Comparison of ENCODE assay signal across 8 cellular contexts in genomic region chr17:31558748-31559646, GRCh38.
DNase-seq lines count a peak whose midpoint lies in the region; ATAC-seq, FAIRE-seq and TF ChIP-seq lines count a peak whose summit lies in the region.

No MANE protein-coding gene starts in this region.

- peak overlapping the region; percentile 41; the same call in 1 of the 2 replicates for H3K9ac ChIP-seq in MM.1S (ENCODE audit: low read length)

- H3K79me2 ChIP-seq in MM.1S (ENCODE audit: low read length) = no peaks in the 10 kb centered on the region

- H3K4me1 Mint-ChIP-seq in T-cell = peaks cover 8 to 21% (median 14%) of the 10 kb centered on the region in 3 donors
- peaks cover 29% of the 10 kb centered on the region for H3K4me1 Mint-ChIP-seq in progenitor cell of endocrine pancreas (ENCODE audit: low read depth)

- H3K27ac ChIP-seq in MM.1S (ENCODE audit: low read length) = no peak overlapping the region
- H3K27ac ChIP-seq in angular gyrus (ENCODE audit: low read depth, low read length) = peak overlapping the region; percentile 64
- H3K27ac ChIP-seq in right atrium auricular region = peak overlapping the region; percentile 81 to 91

- peaks cover 0 to 12% of the 10 kb centered on the region in 2 donors for H3K27me3 Mint-ChIP-seq in T-cell
- peaks cover 29% of the 10 kb centered on the region for H3K27me3 Mint-ChIP-seq in progenitor cell of endocrine pancreas

- no peaks in the 10 kb centered on the region for H3K4me1 ChIP-seq in BE2C
- peaks cover 19% of the 10 kb centered on the region for H3K4me1 ChIP-seq in MM.1S (ENCODE audit: low read length)
- peaks cover 0 to 33% of the 10 kb centered on the region in 2 donors for H3K4me1 ChIP-seq in right atrium auricular region

- H3K9me2 ChIP-seq in MM.1S (replicated peaks; ENCODE audit: insufficient read depth, low read length) = no peaks in the 10 kb centered on the region

- FAIRE-seq in urothelium cell line (lab: Jason Lieb, UNC) = peak; percentile 13

- peak overlapping the region; percentile 88 for H2AFZ ChIP-seq in MM.1S (ENCODE audit: low read length)

- peaks cover 11% of the 10 kb centered on the region for H3F3A ChIP-seq in MM.1S (ENCODE audit: insufficient read depth, low read length)

- CTCF ChIA-PET in T-cell (lab: Charles Lee) = no interaction called here

- H3K36me3 Mint-ChIP-seq in T-cell = no peaks in the 10 kb centered on the region
- H3K36me3 Mint-ChIP-seq in progenitor cell of endocrine pancreas (ENCODE audit: insufficient read depth) = no peaks in the 10 kb centered on the region

- H3K27me3 ChIP-seq in BE2C (no peaks in the 10 kb centered on the region), MM.1S (replicated peaks; ENCODE audit: insufficient read depth, low read length) (no peaks in the 10 kb centered on the region), right atrium auricular region (no peaks in the 10 kb centered on the region)

- H3K4me3 Mint-ChIP-seq in T-cell (peak overlapping the region; percentile 57 to 73 (median 70)), progenitor cell of endocrine pancreas (ENCODE audit: low read depth) (peak overlapping the region; percentile 69)

- H3K4me3 ChIP-seq in BE2C (ENCODE audit: low read depth, low read length) (peak overlapping the region; percentile 43), MM.1S (ENCODE audit: low read length) (peak overlapping the region; percentile 64), right atrium auricular region (peak overlapping the region; percentile 58 to 79)

- TF ChIP-seq CTCF in BE2C (IDR thresholded peaks at IDR 0.05; ENCODE audit: low read depth, low read length) (peak; percentile 29; the same call in 1 of the 2 replicates), MM.1S (IDR thresholded peaks at IDR 0.05; ENCODE audit: low read length) (peak; percentile 57), right atrium auricular region (IDR thresholded peaks at IDR 0.05) (peak; percentile 94 to 99), progenitor cell of endocrine pancreas (IDR thresholded peaks at IDR 0.05; ENCODE audit: unreplicated experiment) (peak; percentile 88)

- no peaks in the 10 kb centered on the region for H3K9me3 ChIP-seq in BE2C
- H3K9me3 ChIP-seq in MM.1S (replicated peaks; ENCODE audit: insufficient read depth, low read length) = no peaks in the 10 kb centered on the region
- H3K9me3 ChIP-seq in right atrium auricular region = no peaks in the 10 kb centered on the region

- DNase-seq in BE2C = peak; percentile 73
- DNase-seq in MM.1S = peak; percentile 71
- peak in 29 of 34 experiments; percentile 5 to 55 (median 34) for DNase-seq in T-cell
- peak; percentile 81 for DNase-seq in right atrium auricular region (ENCODE audit: low spot score)
- DNase-seq in progenitor cell of endocrine pancreas (ENCODE audit: low spot score, unreplicated experiment) = peak; percentile 47
- peak; percentile 92 for DNase-seq in urothelium cell line (ENCODE audit: low spot score)

- H3K36me3 ChIP-seq in BE2C (no peaks in the 10 kb centered on the region), MM.1S (replicated peaks; ENCODE audit: insufficient read depth, low read length) (no peaks in the 10 kb centered on the region), right atrium auricular region (no peaks in the 10 kb centered on the region)

- POLR2A ChIA-PET in T-cell (lab: Charles Lee) = interaction anchor here in 1 of 2 donors (0.6 kb wide), 1 partner anchor 58 kb away, joined by 4 read pairs; no protein-coding TSS in a partner anchor

- peak overlapping the region; percentile 82 for H3K4me2 ChIP-seq in MM.1S (ENCODE audit: low read depth, low read length)

- ATAC-seq in GM19351 (IDR thresholded peaks at IDR 0.05; ENCODE audit: unreplicated experiment) (peak; percentile 57), T-cell (replicated peaks in 1 of 4) (peak; percentile 94 to 96 (median 96))

- H3K9me3 Mint-ChIP-seq in T-cell = no peaks in the 10 kb centered on the region
- H3K9me3 Mint-ChIP-seq in progenitor cell of endocrine pancreas (ENCODE audit: low read depth) = no peaks in the 10 kb centered on the region

- H3K27ac Mint-ChIP-seq in T-cell (no peak overlapping the region), progenitor cell of endocrine pancreas (peak overlapping the region; percentile 74)

- H4K20me1 ChIP-seq in MM.1S (ENCODE audit: insufficient read depth, low read length) = no peaks in the 10 kb centered on the region

Comparison
In these comparisons a context has a peak if more than half of its experiments do, and no peak if none do; other contexts are left out.
1. DNase-seq: peak in every context shown above with its lines; median percentile 92 in urothelium cell line; 81 in right atrium auricular region; 73 in BE2C; 71 in MM.1S; 47 in progenitor cell of endocrine pancreas; 34 in T-cell.
2. CTCF ChIP-seq: peak in every context shown above with its lines; median percentile 96 in right atrium auricular region; 88 in progenitor cell of endocrine pancreas; 57 in MM.1S; 29 in BE2C.